ENCODE assay signal across 12 cellular contexts in genomic region chr20:48738094-48738398, GRCh38.
A peak's percentile ranks its signal among the peaks of the same experiment; 100 is the strongest.
DNase-seq lines count a peak whose midpoint lies in the region; ATAC-seq and TF ChIP-seq lines count a peak whose summit lies in the region.
"Had no signal": no experiment of that assay in that cellular context is flagged by ENCODE, and none has a peak within 500 bp of the region (broad histone marks: within the 10 kb centered on the region; RNA-seq: fewer than 3 reads in every experiment).

No MANE protein-coding gene starts in this region.

- H3K27me3 ChIP-seq in layer of hippocampus (ENCODE audit: control insufficient read depth, insufficient read depth, low read length) (no peaks in the 10 kb centered on the region), thoracic aorta (replicated peaks; ENCODE audit: insufficient read depth) (no peaks in the 10 kb centered on the region)
- H3K27me3 ChIP-seq: testis had no signal

- no peak for DNase-seq in activated naive CD4-positive, alpha-beta T cell treated with anti-CD3 and anti-CD28 coated beads for 36 hours
- no peak for DNase-seq in activated naive CD4-positive, alpha-beta T cell treated with anti-CD3 and anti-CD28 coated beads, Interleukin-2, amount 50 U/mL, for 16 hours
- DNase-seq in activated T-helper 1 cell treated with anti-CD3 and anti-CD28 coated beads, Interleukin-12 subunit alpha, Interleukin-12 subunit beta, Interleukin-2, Interleukin-4 antibody, amounts not matched to agents 30 ng/mL and 10 ng/mL and 1 ng/mL, durations not matched to agents 14 hours and 24 hours and 36 hours (ENCODE audit: low spot score), result no peak
- DNase-seq in thoracic aorta (ENCODE audit: low spot score) (no peak), NCI-H345 (lab: John Stamatoyannopoulos, UW) (no peak), MCF 10A (ENCODE audit: unreplicated experiment) (no peak)
- DNase-seq: testis had no signal

- H3K27ac ChIP-seq in layer of hippocampus (ENCODE audit: low read depth, low read length) (peak overlapping the region; percentile 88), thoracic aorta (peak overlapping the region; percentile 59)
- H3K27ac ChIP-seq: testis, VCaP had no signal

- BruUV-seq in MCF 10A (replicated peaks; lab: Mats Ljungman, UMichigan), result no TSS peak

- ATAC-seq in thoracic aorta (ENCODE audit: insufficient number of reproducible peaks, low FRiP score, low read depth) (no peak), GM21447 (IDR thresholded peaks at IDR 0.05; ENCODE audit: unreplicated experiment) (no peak)
- ATAC-seq: left lobe of liver had no signal

- H3K27me3 Mint-ChIP-seq in activated naive CD4-positive, alpha-beta T cell treated with anti-CD3 and anti-CD28 coated beads for 36 hours (ENCODE audit: low read depth), result no peaks in the 10 kb centered on the region
- no peaks in the 10 kb centered on the region for H3K27me3 Mint-ChIP-seq in activated T-helper 1 cell treated with anti-CD3 and anti-CD28 coated beads, Interleukin-12 subunit alpha, Interleukin-12 subunit beta, Interleukin-2, Interleukin-4 antibody, amounts not matched to agents 30 ng/mL and 10 ng/mL and 1 ng/mL, durations not matched to agents 14 hours and 24 hours and 36 hours (ENCODE audit: insufficient read depth)
- H3K27me3 Mint-ChIP-seq in MCF 10A (ENCODE audit: insufficient read depth, unreplicated experiment), result peaks cover 43% of the 10 kb centered on the region

- H3K36me3 Mint-ChIP-seq in activated naive CD4-positive, alpha-beta T cell treated with anti-CD3 and anti-CD28 coated beads for 36 hours (ENCODE audit: low read depth), result peaks cover 2% of the 10 kb centered on the region
- peaks cover 38% of the 10 kb centered on the region for H3K36me3 Mint-ChIP-seq in activated T-helper 1 cell treated with anti-CD3 and anti-CD28 coated beads, Interleukin-12 subunit alpha, Interleukin-12 subunit beta, Interleukin-2, Interleukin-4 antibody, amounts not matched to agents 30 ng/mL and 10 ng/mL and 1 ng/mL, durations not matched to agents 14 hours and 24 hours and 36 hours (ENCODE audit: low read depth)
- H3K36me3 Mint-ChIP-seq in MCF 10A (ENCODE audit: insufficient read depth, unreplicated experiment), result peaks cover 5% of the 10 kb centered on the region

- H3K4me1 ChIP-seq in thoracic aorta (ENCODE audit: control insufficient read depth in 1 of 2, low read depth in 2 of 2), result peaks cover 12 to 30% of the 10 kb centered on the region in 2 donors

- peak overlapping the region; percentile 79 for H3K27ac Mint-ChIP-seq in activated naive CD4-positive, alpha-beta T cell treated with anti-CD3 and anti-CD28 coated beads for 36 hours
- peak overlapping the region; percentile 95 for H3K27ac Mint-ChIP-seq in activated T-helper 1 cell treated with anti-CD3 and anti-CD28 coated beads, Interleukin-12 subunit alpha, Interleukin-12 subunit beta, Interleukin-2, Interleukin-4 antibody, amounts not matched to agents 30 ng/mL and 10 ng/mL and 1 ng/mL, durations not matched to agents 14 hours and 24 hours and 36 hours
- no peak overlapping the region for H3K27ac Mint-ChIP-seq in MCF 10A (ENCODE audit: low read depth, unreplicated experiment)

- no peaks in the 10 kb centered on the region for H3K9me3 Mint-ChIP-seq in activated naive CD4-positive, alpha-beta T cell treated with anti-CD3 and anti-CD28 coated beads for 36 hours
- H3K9me3 Mint-ChIP-seq in activated T-helper 1 cell treated with anti-CD3 and anti-CD28 coated beads, Interleukin-12 subunit alpha, Interleukin-12 subunit beta, Interleukin-2, Interleukin-4 antibody, amounts not matched to agents 30 ng/mL and 10 ng/mL and 1 ng/mL, durations not matched to agents 14 hours and 24 hours and 36 hours, result no peaks in the 10 kb centered on the region
- H3K9me3 Mint-ChIP-seq in MCF 10A (ENCODE audit: unreplicated experiment), result no peaks in the 10 kb centered on the region

- CTCF ChIA-PET in activated naive CD4-positive, alpha-beta T cell treated with anti-CD3 and anti-CD28 coated beads for 36 hours (lab: Charles Lee), result interaction anchor here (0.6 kb wide), 1 partner anchor 167 kb away, joined by 3 read pairs; no protein-coding TSS in a partner anchor
- CTCF ChIA-PET in MCF 10A (lab: Yijun Ruan, JAX), result interaction anchor here (0.6 kb wide), 2 partner anchors 58 to 100 kb away, joined by 3 to 4 read pairs; no protein-coding TSS in a partner anchor

- H3K9me3 ChIP-seq in thoracic aorta, result no peaks in the 10 kb centered on the region
- H3K9me3 ChIP-seq: esophagus muscularis mucosa, testis had no signal

- peaks cover 10% of the 10 kb centered on the region for H3K36me3 ChIP-seq in thoracic aorta

- H3K4me1 Mint-ChIP-seq in activated naive CD4-positive, alpha-beta T cell treated with anti-CD3 and anti-CD28 coated beads for 36 hours (ENCODE audit: low read depth), result peaks cover 32% of the 10 kb centered on the region
- H3K4me1 Mint-ChIP-seq in activated T-helper 1 cell treated with anti-CD3 and anti-CD28 coated beads, Interleukin-12 subunit alpha, Interleukin-12 subunit beta, Interleukin-2, Interleukin-4 antibody, amounts not matched to agents 30 ng/mL and 10 ng/mL and 1 ng/mL, durations not matched to agents 14 hours and 24 hours and 36 hours (ENCODE audit: low read depth), result peaks cover 66% of the 10 kb centered on the region
- no peaks in the 10 kb centered on the region for H3K4me1 Mint-ChIP-seq in MCF 10A (ENCODE audit: insufficient read depth, unreplicated experiment)

- no peak overlapping the region for H3K4me3 ChIP-seq in thoracic aorta
- H3K4me3 ChIP-seq: esophagus muscularis mucosa, testis had no signal

- intact Hi-C loops in activated naive CD4-positive, alpha-beta T cell treated with anti-CD3 and anti-CD28 coated beads for 36 hours (cut with micrococcal nuclease), result loop anchor here (5.0 kb wide), 1 partner anchor 44 kb away; no protein-coding TSS in a partner anchor
- intact Hi-C loops in activated T-helper 1 cell treated with anti-CD3 and anti-CD28 coated beads, Interleukin-12 subunit alpha, Interleukin-12 subunit beta, Interleukin-2, Interleukin-4 antibody, amounts not matched to agents 30 ng/mL and 10 ng/mL and 1 ng/mL, durations not matched to agents 14 hours and 24 hours and 36 hours (cut with micrococcal nuclease), result loop anchor here (10.0 kb wide), 1 partner anchor 1283 kb away; no protein-coding TSS in a partner anchor
- intact Hi-C loops in MCF 10A (cut with micrococcal nuclease), result no loop called here

- no peak overlapping the region for H3K4me3 Mint-ChIP-seq in activated naive CD4-positive, alpha-beta T cell treated with anti-CD3 and anti-CD28 coated beads for 36 hours
- peak overlapping the region; percentile 49 for H3K4me3 Mint-ChIP-seq in activated T-helper 1 cell treated with anti-CD3 and anti-CD28 coated beads, Interleukin-12 subunit alpha, Interleukin-12 subunit beta, Interleukin-2, Interleukin-4 antibody, amounts not matched to agents 30 ng/mL and 10 ng/mL and 1 ng/mL, durations not matched to agents 14 hours and 24 hours and 36 hours
- no peak overlapping the region for H3K4me3 Mint-ChIP-seq in MCF 10A (ENCODE audit: unreplicated experiment)

- POLR2A ChIA-PET in MCF 10A (lab: Yijun Ruan, JAX), result interaction anchor here (0.7 to 1.1 kb wide), 2 partner anchors 9 to 136 kb away, joined by 3 read pairs; no protein-coding TSS in a partner anchor

- TF ChIP-seq CTCF in thoracic aorta (IDR thresholded peaks at IDR 0.05), result no peak
- TF ChIP-seq CTCF in MCF 10A (IDR thresholded peaks at IDR 0.05; ENCODE audit: unreplicated experiment), result no peak
